Comparison of ENCODE assay signal across 11 cellular contexts in genomic region chr7:151769189-151769821, GRCh38.
DNase-seq lines count a peak whose midpoint lies in the region; ATAC-seq and TF ChIP-seq lines count a peak whose summit lies in the region.
"Had no signal": no experiment of that assay in that cellular context is flagged by ENCODE, and none has a peak within 500 bp of the region (broad histone marks: within the 10 kb centered on the region; RNA-seq: fewer than 3 reads in every experiment).

No MANE protein-coding gene starts in this region.

- peak; percentile 39 for DNase-seq in activated T-cell treated with anti-CD3 and anti-CD28 coated beads for 48 hours (ENCODE audit: low read depth)
- DNase-seq in natural killer cell treated with Interleukin-12 subunit alpha and Interleukin-12 subunit beta and Interleukin-15 and Interleukin-18, amount 100 ng/mL, for 72 hours (ENCODE audit: low spot score) = no peak
- no peak for DNase-seq in GOT3 (lab: John Stamatoyannopoulos, UW)
- DNase-seq in anterior cingulate cortex (lab: John Stamatoyannopoulos, UW) = no peak
- DNase-seq in Calu3 = no peak
- DNase-seq: NCI-H187, SHP77 had no signal

- H3K4me3 Mint-ChIP-seq in natural killer cell treated with Interleukin-12 subunit alpha and Interleukin-12 subunit beta and Interleukin-15 and Interleukin-18, amount 100 ng/mL, for 72 hours = peak overlapping the region; percentile 61
- no peak overlapping the region for H3K4me3 Mint-ChIP-seq in Calu3 (ENCODE audit: low read depth, unreplicated experiment)

- peak; percentile 85 for ATAC-seq in GM18505 (IDR thresholded peaks at IDR 0.05; ENCODE audit: unreplicated experiment)
- ATAC-seq in HG03139 (IDR thresholded peaks at IDR 0.05; ENCODE audit: unreplicated experiment) = peak; percentile 63
- peak; percentile 28 to 85 for ATAC-seq in natural killer cell treated with Interleukin-12 subunit alpha and Interleukin-12 subunit beta and Interleukin-15 and Interleukin-18, amount 100 ng/mL, for 72 hours
- ATAC-seq in HG03342 (IDR thresholded peaks at IDR 0.05; ENCODE audit: unreplicated experiment) = no peak

- no TSS peak for BruUV-seq in Calu3 (replicated peaks; lab: Mats Ljungman, UMichigan)

- CTCF ChIA-PET in Calu3 (lab: Charles Lee) = no interaction called here

- H3K9me3 Mint-ChIP-seq in natural killer cell treated with Interleukin-12 subunit alpha and Interleukin-12 subunit beta and Interleukin-15 and Interleukin-18, amount 100 ng/mL, for 72 hours = no peaks in the 10 kb centered on the region
- no peaks in the 10 kb centered on the region for H3K9me3 Mint-ChIP-seq in Calu3 (ENCODE audit: low read depth, unreplicated experiment)

- peak overlapping the region; percentile 56 for H3K27ac Mint-ChIP-seq in natural killer cell treated with Interleukin-12 subunit alpha and Interleukin-12 subunit beta and Interleukin-15 and Interleukin-18, amount 100 ng/mL, for 72 hours
- no peak overlapping the region for H3K27ac Mint-ChIP-seq in Calu3 (ENCODE audit: unreplicated experiment)
- H3K27ac Mint-ChIP-seq: progenitor cell of endocrine pancreas had no signal

- TF ChIP-seq POLR2A in GM18505 (IDR thresholded peaks at IDR 0.05; ENCODE audit: borderline replicate concordance, extremely low read depth, insufficient read depth, insufficient read length) = no peak

- TF ChIP-seq CTCF in Calu3 (IDR thresholded peaks at IDR 0.05; ENCODE audit: unreplicated experiment) = no peak

- H3K4me1 Mint-ChIP-seq in natural killer cell treated with Interleukin-12 subunit alpha and Interleukin-12 subunit beta and Interleukin-15 and Interleukin-18, amount 100 ng/mL, for 72 hours (ENCODE audit: low read depth in 2 of 2) = peaks cover 16 to 25% of the 10 kb centered on the region in 2 donors
- no peaks in the 10 kb centered on the region for H3K4me1 Mint-ChIP-seq in Calu3 (ENCODE audit: low read depth, unreplicated experiment)

- H3K36me3 Mint-ChIP-seq in natural killer cell treated with Interleukin-12 subunit alpha and Interleukin-12 subunit beta and Interleukin-15 and Interleukin-18, amount 100 ng/mL, for 72 hours = no peaks in the 10 kb centered on the region
- H3K36me3 Mint-ChIP-seq in Calu3 (ENCODE audit: insufficient read depth, unreplicated experiment) = no peaks in the 10 kb centered on the region

- intact Hi-C loops in Calu3 (cut with micrococcal nuclease; ENCODE audit: unreplicated experiment) = no loop called here

- no peaks in the 10 kb centered on the region for H3K27me3 Mint-ChIP-seq in natural killer cell treated with Interleukin-12 subunit alpha and Interleukin-12 subunit beta and Interleukin-15 and Interleukin-18, amount 100 ng/mL, for 72 hours
- H3K27me3 Mint-ChIP-seq in Calu3 (ENCODE audit: unreplicated experiment) = peaks cover 90% of the 10 kb centered on the region
